ENCODE assay signal across 10 cellular contexts in the genomic region with DNA sequence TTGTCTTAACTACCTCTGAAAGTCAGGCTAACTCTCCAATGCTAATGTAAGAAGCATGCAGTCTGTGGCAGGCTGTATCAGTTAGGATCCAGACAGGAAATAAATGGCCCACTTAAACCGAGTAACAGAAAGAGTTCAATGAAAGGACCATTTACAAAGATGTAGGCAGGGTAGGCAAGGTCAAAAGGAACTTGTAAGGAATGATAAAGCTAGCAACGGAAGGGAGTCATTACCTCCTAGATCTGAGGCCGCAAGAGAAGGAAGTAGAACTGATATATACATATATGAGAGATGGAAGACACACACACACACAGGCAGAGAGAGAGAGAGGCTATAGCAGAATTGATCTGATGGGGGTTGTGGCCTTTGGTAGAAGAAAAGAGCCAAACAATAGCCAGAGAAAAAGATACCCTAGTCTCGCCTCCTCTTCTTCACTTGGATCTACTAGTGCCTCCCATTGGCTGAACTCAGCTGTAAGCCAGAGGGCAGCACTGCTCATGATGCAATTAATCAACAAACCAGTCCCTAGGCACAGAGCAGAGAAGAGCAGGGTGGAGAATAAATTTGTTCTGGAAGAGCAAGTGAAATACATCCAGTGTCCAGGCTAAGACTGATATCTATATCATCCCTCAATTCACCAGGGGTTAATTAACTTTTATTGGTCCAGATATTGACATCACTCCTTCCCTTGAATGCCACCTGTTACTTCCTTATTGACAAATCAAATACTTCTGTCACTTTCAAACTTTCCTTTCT.
DNase-seq lines count a peak whose midpoint lies in the region; ATAC-seq and TF ChIP-seq lines count a peak whose summit lies in the region.
"Had no signal": no experiment of that assay in that cellular context is flagged by ENCODE, and none has a peak within 500 bp of the region (broad histone marks: within the 10 kb centered on the region; RNA-seq: fewer than 3 reads in every experiment).

No MANE protein-coding gene starts in this region.

- CTCF ChIA-PET in A673 (lab: Charles Lee) = no interaction called here

- no peak overlapping the region for H3K4me3 ChIP-seq in A673 (ENCODE audit: low read depth, low read length, poor library complexity, severe bottlenecking)
- H3K4me3 ChIP-seq: tibial nerve had no signal

- no peak overlapping the region for H3K27ac ChIP-seq in A673 (ENCODE audit: low read depth, low read length, poor library complexity, severe bottlenecking)
- H3K27ac ChIP-seq: tibial nerve had no signal

- BruUV-seq in A673 (replicated peaks; lab: Mats Ljungman, UMichigan) = no TSS peak

- no peak overlapping the region for H3K4me3 Mint-ChIP-seq in T-helper 17 cell

- POLR2A ChIA-PET in A673 (lab: Charles Lee; ENCODE audit: low non-redundant PET) = no interaction called here

- peaks cover 2% of the 10 kb centered on the region for H3K36me3 Mint-ChIP-seq in T-helper 17 cell (ENCODE audit: low read depth)

- peaks cover 17% of the 10 kb centered on the region for H3K27me3 Mint-ChIP-seq in T-helper 17 cell

- H3K9me3 ChIP-seq in A673 (ENCODE audit: low read depth, low read length, poor library complexity, severe bottlenecking) (no peaks in the 10 kb centered on the region), T-helper 17 cell (ENCODE audit: control insufficient read depth, low read length, poor library complexity, severe bottlenecking) (no peaks in the 10 kb centered on the region)
- H3K9me3 ChIP-seq: tibial nerve had no signal

- H3K27ac Mint-ChIP-seq in T-helper 17 cell = no peak overlapping the region
- H3K27ac Mint-ChIP-seq: activated naive CD4-positive, alpha-beta T cell treated with anti-CD3 and anti-CD28 coated beads, Interleukin-2, amount 50 U/mL, for 72 hours had no signal

- TF ChIP-seq CTCF in A673 (conservative IDR thresholded peaks at IDR 0.05; ENCODE audit: low read depth, low read length) (peak; percentile 45), GM10266 (IDR thresholded peaks at IDR 0.05; ENCODE audit: control insufficient read depth, insufficient read depth, low read depth, missing control alignments) (peak; percentile 31)

- intact Hi-C loops in A673 (cut with micrococcal nuclease; ENCODE audit: unreplicated experiment) = no loop called here

- DNase-seq in A673 (ENCODE audit: low spot score) = no peak
- no peak for DNase-seq in GM10266 (ENCODE audit: extremely low spot score)
- peak; percentile 33 for DNase-seq in NCI-H526 treated with DMSO at 0.1 percent for 48 hours (lab: John Stamatoyannopoulos, UW)
- no peak for DNase-seq in T-helper 17 cell
- no peak for DNase-seq in HPDE6-E6E7 (ENCODE audit: extremely low spot score)
- no peak for DNase-seq in SW480 (ENCODE audit: low spot score)
- DNase-seq in T1000 (lab: John Stamatoyannopoulos, UW) = no peak

- H3K27me3 ChIP-seq in A673 (replicated peaks; ENCODE audit: insufficient read depth, low read depth, low read length, poor library complexity) = no peaks in the 10 kb centered on the region
- H3K27me3 ChIP-seq: tibial nerve had no signal

- peaks cover 11% of the 10 kb centered on the region for H3K4me1 Mint-ChIP-seq in T-helper 17 cell

- no peaks in the 10 kb centered on the region for H3K36me3 ChIP-seq in A673 (ENCODE audit: insufficient read depth, low read length, poor library complexity, severe bottlenecking)
- H3K36me3 ChIP-seq: tibial nerve had no signal

- H3K4me1 ChIP-seq in A673 (ENCODE audit: insufficient read depth, low read length, poor library complexity, severe bottlenecking) = peaks cover 8% of the 10 kb centered on the region
- H3K4me1 ChIP-seq: tibial nerve had no signal

- ATAC-seq in esophagus mucosa (peak; percentile 48), T-helper 17 cell (no peak)
- ATAC-seq: activated naive CD4-positive, alpha-beta T cell treated with anti-CD3 and anti-CD28 coated beads, Interleukin-2, amount 50 U/mL, for 72 hours had no signal
